ENCODE assay signal across 1 cellular context in genomic region chr6:118968416-118968815, GRCh38.
TF ChIP-seq lines count a peak whose summit lies in the region.

No MANE protein-coding gene starts in this region.

TF ChIP-seq in H1, 55 proteins besides CTCF, POLR2A, EP300 and RAD21 (continued from another document):
- TF ChIP-seq CHD7 (IDR thresholded peaks at IDR 0.05; ENCODE audit: insufficient replicate concordance, low read length) = no peak
- TF ChIP-seq ATF3 (IDR thresholded peaks at IDR 0.05; ENCODE audit: insufficient read depth, low read depth, low read length) = no peak
- TF ChIP-seq KDM4A (IDR thresholded peaks at IDR 0.05; ENCODE audit: low read depth, low read length, severe bottlenecking) = no peak
- no peak for TF ChIP-seq SP2 (IDR thresholded peaks at IDR 0.05; ENCODE audit: low read length)
- no peak for TF ChIP-seq CREB1 (IDR thresholded peaks at IDR 0.05)
- no peak for TF ChIP-seq SIX5 (IDR thresholded peaks at IDR 0.05; ENCODE audit: low read depth, low read length)
- TF ChIP-seq USF2 (IDR thresholded peaks at IDR 0.05; ENCODE audit: low read length) = no peak
- TF ChIP-seq BRCA1 (IDR thresholded peaks at IDR 0.05; ENCODE audit: low read depth, low read length) = no peak
- no peak for TF ChIP-seq CHD2 (IDR thresholded peaks at IDR 0.05; ENCODE audit: low read length)
- TF ChIP-seq SP4 (IDR thresholded peaks at IDR 0.05; ENCODE audit: low read length) = no peak
